1 cellular context compared by ENCODE assay signal in genomic region chr2:126953483-126953882, GRCh38.
TF ChIP-seq lines count a peak whose summit lies in the region.

No MANE protein-coding gene starts in this region.

TF ChIP-seq in HEK293, 187 proteins besides CTCF, POLR2A, EP300 and RAD21 (continued from another document):
- TF ChIP-seq TSHZ1 (tag by site-specific recombination; IDR thresholded peaks at IDR 0.05; ENCODE audit: borderline replicate concordance): no peak
- no peak for TF ChIP-seq ZNF549 (tag by site-specific recombination; IDR thresholded peaks at IDR 0.05)
- TF ChIP-seq ZNF311 (tag by site-specific recombination; IDR thresholded peaks at IDR 0.05; ENCODE audit: borderline replicate concordance): no peak
